Comparison of ENCODE assay signal across 1 cellular context in the genomic region with DNA sequence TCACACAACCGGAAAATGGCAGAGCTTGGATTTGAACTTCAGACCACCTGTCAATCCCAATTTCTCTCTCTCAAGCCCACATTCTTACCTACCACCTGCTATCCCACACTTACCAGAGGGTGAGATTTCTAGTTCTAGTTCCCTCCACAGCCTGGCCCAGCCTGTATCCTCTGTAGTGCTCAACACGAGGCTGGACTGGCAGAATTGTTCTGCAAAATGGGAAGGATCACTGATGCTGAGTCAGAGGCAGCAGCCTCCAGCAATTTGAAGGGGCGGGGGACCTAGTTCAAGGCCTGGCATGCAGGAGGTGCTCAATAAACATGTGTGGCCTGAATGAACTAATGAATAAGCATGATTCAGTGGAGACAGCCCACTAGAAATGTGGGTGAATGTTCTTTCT.
TF ChIP-seq lines count a peak whose summit lies in the region.

No MANE protein-coding gene starts in this region.

TF ChIP-seq in HepG2, 621 proteins besides CTCF, POLR2A, EP300 and RAD21 (continued from another document and continues in another):
- TF ChIP-seq ZNF577 (CRISPR knock-in tag; IDR thresholded peaks at IDR 0.05; ENCODE audit: borderline replicate concordance, low read depth) (no peak), ZFYVE20 (CRISPR knock-in tag; IDR thresholded peaks at IDR 0.05; ENCODE audit: borderline replicate concordance, low read depth) (0 out of 2 replicates have a peak, but pooled peaks have one; percentile 45), ZNF549 (CRISPR knock-in tag; IDR thresholded peaks at IDR 0.05) (no peak), ZNF101 (CRISPR knock-in tag; IDR thresholded peaks at IDR 0.05; ENCODE audit: borderline replicate concordance, low read depth) (no peak), GABPB1 (CRISPR knock-in tag; IDR thresholded peaks at IDR 0.05) (no peak), ZNF510 (CRISPR knock-in tag; IDR thresholded peaks at IDR 0.05; ENCODE audit: low read depth) (no peak), MXI1 (IDR thresholded peaks at IDR 0.05; ENCODE audit: borderline replicate concordance, low read depth, low read length) (no peak), ISL2 (CRISPR knock-in tag; IDR thresholded peaks at IDR 0.05) (no peak), RFX5 (IDR thresholded peaks at IDR 0.05; ENCODE audit: low read depth, low read length) (no peak), ZBTB21 (CRISPR knock-in tag; IDR thresholded peaks at IDR 0.05) (no peak), RARG (CRISPR knock-in tag; IDR thresholded peaks at IDR 0.05; ENCODE audit: low read depth) (no peak), PITX1 (CRISPR knock-in tag; IDR thresholded peaks at IDR 0.05) (0 out of 2 replicates have a peak, but pooled peaks have one; percentile 30), MAZ (IDR thresholded peaks at IDR 0.05; ENCODE audit: borderline replicate concordance, low read depth, low read length) (no peak), MAZ (CRISPR knock-in tag; IDR thresholded peaks at IDR 0.05; ENCODE audit: low read depth) (no peak), ZMYM3 (CRISPR knock-in tag; IDR thresholded peaks at IDR 0.05) (peak; percentile 58; the same call in 1 of the 2 replicates), IKZF1 (IDR thresholded peaks at IDR 0.05) (no peak), ATF1 (CRISPR knock-in tag; IDR thresholded peaks at IDR 0.05) (no peak), PHB2 (IDR thresholded peaks at IDR 0.05; ENCODE audit: partially characterized antibody) (no peak), ZNF10 (CRISPR knock-in tag; IDR thresholded peaks at IDR 0.05; ENCODE audit: borderline replicate concordance, low read depth) (no peak), KLF12 (CRISPR knock-in tag; IDR thresholded peaks at IDR 0.05; ENCODE audit: borderline replicate concordance) (no peak), REPIN1 (CRISPR knock-in tag; IDR thresholded peaks at IDR 0.05; ENCODE audit: borderline replicate concordance, low read depth) (no peak), MIER3 (CRISPR knock-in tag; IDR thresholded peaks at IDR 0.05; ENCODE audit: borderline replicate concordance) (no peak), MIER2 (CRISPR knock-in tag; IDR thresholded peaks at IDR 0.05) (no peak), ZNF776 (CRISPR knock-in tag; IDR thresholded peaks at IDR 0.05) (no peak), TBP (CRISPR knock-in tag; IDR thresholded peaks at IDR 0.05) (no peak), AGO1 (IDR thresholded peaks at IDR 0.05; ENCODE audit: low read depth, low read length, poor library complexity, severe bottlenecking) (no peak), ZFP37 (CRISPR knock-in tag; IDR thresholded peaks at IDR 0.05; ENCODE audit: borderline replicate concordance) (no peak), ZNF143 (CRISPR knock-in tag; IDR thresholded peaks at IDR 0.05) (no peak), FOSL2 (CRISPR knock-in tag; IDR thresholded peaks at IDR 0.05) (peak; percentile 76)
- TF ChIP-seq, protein P1, sequence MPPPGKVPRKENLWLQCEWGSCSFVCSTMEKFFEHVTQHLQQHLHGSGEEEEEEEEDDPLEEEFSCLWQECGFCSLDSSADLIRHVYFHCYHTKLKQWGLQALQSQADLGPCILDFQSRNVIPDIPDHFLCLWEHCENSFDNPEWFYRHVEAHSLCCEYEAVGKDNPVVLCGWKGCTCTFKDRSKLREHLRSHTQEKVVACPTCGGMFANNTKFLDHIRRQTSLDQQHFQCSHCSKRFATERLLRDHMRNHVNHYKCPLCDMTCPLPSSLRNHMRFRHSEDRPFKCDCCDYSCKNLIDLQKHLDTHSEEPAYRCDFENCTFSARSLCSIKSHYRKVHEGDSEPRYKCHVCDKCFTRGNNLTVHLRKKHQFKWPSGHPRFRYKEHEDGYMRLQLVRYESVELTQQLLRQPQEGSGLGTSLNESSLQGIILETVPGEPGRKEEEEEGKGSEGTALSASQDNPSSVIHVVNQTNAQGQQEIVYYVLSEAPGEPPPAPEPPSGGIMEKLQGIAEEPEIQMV (CRISPR knock-in tag; IDR thresholded peaks at IDR 0.05; ENCODE audit: low read depth), result no peak
- TF ChIP-seq, protein P2, sequence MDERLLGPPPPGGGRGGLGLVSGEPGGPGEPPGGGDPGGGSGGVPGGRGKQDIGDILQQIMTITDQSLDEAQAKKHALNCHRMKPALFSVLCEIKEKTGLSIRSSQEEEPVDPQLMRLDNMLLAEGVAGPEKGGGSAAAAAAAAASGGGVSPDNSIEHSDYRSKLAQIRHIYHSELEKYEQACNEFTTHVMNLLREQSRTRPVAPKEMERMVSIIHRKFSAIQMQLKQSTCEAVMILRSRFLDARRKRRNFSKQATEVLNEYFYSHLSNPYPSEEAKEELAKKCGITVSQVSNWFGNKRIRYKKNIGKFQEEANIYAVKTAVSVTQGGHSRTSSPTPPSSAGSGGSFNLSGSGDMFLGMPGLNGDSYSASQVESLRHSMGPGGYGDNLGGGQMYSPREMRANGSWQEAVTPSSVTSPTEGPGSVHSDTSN (CRISPR knock-in tag; IDR thresholded peaks at IDR 0.05), result no peak
- TF ChIP-seq, protein P3, sequence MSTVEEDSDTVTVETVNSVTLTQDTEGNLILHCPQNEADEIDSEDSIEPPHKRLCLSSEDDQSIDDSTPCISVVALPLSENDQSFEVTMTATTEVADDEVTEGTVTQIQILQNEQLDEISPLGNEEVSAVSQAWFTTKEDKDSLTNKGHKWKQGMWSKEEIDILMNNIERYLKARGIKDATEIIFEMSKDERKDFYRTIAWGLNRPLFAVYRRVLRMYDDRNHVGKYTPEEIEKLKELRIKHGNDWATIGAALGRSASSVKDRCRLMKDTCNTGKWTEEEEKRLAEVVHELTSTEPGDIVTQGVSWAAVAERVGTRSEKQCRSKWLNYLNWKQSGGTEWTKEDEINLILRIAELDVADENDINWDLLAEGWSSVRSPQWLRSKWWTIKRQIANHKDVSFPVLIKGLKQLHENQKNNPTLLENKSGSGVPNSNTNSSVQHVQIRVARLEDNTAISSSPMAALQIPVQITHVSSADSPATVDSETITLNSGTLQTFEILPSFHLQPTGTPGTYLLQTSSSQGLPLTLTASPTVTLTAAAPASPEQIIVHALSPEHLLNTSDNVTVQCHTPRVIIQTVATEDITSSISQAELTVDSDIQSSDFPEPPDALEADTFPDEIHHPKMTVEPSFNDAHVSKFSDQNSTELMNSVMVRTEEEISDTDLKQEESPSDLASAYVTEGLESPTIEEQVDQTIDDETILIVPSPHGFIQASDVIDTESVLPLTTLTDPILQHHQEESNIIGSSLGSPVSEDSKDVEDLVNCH (CRISPR knock-in tag; IDR thresholded peaks at IDR 0.05), result no peak
- TF ChIP-seq, protein P4, sequence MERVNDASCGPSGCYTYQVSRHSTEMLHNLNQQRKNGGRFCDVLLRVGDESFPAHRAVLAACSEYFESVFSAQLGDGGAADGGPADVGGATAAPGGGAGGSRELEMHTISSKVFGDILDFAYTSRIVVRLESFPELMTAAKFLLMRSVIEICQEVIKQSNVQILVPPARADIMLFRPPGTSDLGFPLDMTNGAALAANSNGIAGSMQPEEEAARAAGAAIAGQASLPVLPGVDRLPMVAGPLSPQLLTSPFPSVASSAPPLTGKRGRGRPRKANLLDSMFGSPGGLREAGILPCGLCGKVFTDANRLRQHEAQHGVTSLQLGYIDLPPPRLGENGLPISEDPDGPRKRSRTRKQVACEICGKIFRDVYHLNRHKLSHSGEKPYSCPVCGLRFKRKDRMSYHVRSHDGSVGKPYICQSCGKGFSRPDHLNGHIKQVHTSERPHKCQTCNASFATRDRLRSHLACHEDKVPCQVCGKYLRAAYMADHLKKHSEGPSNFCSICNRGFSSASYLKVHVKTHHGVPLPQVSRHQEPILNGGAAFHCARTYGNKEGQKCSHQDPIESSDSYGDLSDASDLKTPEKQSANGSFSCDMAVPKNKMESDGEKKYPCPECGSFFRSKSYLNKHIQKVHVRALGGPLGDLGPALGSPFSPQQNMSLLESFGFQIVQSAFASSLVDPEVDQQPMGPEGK (CRISPR knock-in tag; IDR thresholded peaks at IDR 0.05), result no peak
- TF ChIP-seq, protein P5, sequence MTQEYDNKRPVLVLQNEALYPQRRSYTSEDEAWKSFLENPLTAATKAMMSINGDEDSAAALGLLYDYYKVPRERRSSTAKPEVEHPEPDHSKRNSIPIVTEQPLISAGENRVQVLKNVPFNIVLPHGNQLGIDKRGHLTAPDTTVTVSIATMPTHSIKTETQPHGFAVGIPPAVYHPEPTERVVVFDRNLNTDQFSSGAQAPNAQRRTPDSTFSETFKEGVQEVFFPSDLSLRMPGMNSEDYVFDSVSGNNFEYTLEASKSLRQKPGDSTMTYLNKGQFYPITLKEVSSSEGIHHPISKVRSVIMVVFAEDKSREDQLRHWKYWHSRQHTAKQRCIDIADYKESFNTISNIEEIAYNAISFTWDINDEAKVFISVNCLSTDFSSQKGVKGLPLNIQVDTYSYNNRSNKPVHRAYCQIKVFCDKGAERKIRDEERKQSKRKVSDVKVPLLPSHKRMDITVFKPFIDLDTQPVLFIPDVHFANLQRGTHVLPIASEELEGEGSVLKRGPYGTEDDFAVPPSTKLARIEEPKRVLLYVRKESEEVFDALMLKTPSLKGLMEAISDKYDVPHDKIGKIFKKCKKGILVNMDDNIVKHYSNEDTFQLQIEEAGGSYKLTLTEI (CRISPR knock-in tag; conservative IDR thresholded peaks at IDR 0.05), result no peak
- TF ChIP-seq, protein P6, sequence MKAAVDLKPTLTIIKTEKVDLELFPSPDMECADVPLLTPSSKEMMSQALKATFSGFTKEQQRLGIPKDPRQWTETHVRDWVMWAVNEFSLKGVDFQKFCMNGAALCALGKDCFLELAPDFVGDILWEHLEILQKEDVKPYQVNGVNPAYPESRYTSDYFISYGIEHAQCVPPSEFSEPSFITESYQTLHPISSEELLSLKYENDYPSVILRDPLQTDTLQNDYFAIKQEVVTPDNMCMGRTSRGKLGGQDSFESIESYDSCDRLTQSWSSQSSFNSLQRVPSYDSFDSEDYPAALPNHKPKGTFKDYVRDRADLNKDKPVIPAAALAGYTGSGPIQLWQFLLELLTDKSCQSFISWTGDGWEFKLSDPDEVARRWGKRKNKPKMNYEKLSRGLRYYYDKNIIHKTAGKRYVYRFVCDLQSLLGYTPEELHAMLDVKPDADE (CRISPR knock-in tag; IDR thresholded peaks at IDR 0.05), result no peak
- TF ChIP-seq, protein P7, sequence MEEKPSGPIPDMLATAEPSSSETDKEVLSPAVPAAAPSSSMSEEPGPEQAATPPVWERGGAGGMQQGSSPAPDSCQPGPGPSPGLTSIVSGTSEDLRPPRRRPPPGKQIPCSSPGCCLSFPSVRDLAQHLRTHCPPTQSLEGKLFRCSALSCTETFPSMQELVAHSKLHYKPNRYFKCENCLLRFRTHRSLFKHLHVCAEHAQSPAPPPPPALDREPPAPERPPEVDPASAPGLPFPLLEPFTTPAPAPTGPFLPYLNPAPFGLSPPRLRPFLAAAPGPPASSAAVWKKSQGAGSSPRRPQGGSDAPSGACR (CRISPR knock-in tag; IDR thresholded peaks at IDR 0.05), result no peak
- TF ChIP-seq, protein P8, sequence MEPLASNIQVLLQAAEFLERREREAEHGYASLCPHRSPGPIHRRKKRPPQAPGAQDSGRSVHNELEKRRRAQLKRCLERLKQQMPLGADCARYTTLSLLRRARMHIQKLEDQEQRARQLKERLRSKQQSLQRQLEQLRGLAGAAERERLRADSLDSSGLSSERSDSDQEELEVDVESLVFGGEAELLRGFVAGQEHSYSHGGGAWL (CRISPR knock-in tag; IDR thresholded peaks at IDR 0.05), result no peak
- TF ChIP-seq, protein P9, sequence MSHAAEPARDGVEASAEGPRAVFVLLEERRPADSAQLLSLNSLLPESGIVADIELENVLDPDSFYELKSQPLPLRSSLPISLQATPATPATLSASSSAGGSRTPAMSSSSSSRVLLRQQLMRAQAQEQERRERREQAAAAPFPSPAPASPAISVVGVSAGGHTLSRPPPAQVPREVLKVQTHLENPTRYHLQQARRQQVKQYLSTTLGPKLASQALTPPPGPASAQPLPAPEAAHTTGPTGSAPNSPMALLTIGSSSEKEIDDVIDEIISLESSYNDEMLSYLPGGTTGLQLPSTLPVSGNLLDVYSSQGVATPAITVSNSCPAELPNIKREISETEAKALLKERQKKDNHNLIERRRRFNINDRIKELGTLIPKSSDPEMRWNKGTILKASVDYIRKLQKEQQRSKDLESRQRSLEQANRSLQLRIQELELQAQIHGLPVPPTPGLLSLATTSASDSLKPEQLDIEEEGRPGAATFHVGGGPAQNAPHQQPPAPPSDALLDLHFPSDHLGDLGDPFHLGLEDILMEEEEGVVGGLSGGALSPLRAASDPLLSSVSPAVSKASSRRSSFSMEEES (CRISPR knock-in tag; IDR thresholded peaks at IDR 0.05), result no peak
- TF ChIP-seq, protein P10, sequence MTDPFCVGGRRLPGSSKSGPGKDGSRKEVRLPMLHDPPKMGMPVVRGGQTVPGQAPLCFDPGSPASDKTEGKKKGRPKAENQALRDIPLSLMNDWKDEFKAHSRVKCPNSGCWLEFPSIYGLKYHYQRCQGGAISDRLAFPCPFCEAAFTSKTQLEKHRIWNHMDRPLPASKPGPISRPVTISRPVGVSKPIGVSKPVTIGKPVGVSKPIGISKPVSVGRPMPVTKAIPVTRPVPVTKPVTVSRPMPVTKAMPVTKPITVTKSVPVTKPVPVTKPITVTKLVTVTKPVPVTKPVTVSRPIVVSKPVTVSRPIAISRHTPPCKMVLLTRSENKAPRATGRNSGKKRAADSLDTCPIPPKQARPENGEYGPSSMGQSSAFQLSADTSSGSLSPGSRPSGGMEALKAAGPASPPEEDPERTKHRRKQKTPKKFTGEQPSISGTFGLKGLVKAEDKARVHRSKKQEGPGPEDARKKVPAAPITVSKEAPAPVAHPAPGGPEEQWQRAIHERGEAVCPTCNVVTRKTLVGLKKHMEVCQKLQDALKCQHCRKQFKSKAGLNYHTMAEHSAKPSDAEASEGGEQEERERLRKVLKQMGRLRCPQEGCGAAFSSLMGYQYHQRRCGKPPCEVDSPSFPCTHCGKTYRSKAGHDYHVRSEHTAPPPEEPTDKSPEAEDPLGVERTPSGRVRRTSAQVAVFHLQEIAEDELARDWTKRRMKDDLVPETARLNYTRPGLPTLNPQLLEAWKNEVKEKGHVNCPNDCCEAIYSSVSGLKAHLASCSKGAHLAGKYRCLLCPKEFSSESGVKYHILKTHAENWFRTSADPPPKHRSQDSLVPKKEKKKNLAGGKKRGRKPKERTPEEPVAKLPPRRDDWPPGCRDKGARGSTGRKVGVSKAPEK (CRISPR knock-in tag; IDR thresholded peaks at IDR 0.05; ENCODE audit: borderline replicate concordance), result no peak
